In genomic region chr6:8063762-8064637, GRCh38 we compare ENCODE assay signal across 1 cellular context.
A peak's percentile ranks its signal among the peaks of the same experiment; 100 is the strongest.
TF ChIP-seq lines count a peak whose summit lies in the region.

TSS of gene BLOC1S5 (minus strand) at chr6:8064389. CDS start at chr6:8064376, 13 bp downstream.

TF ChIP-seq in HepG2, 621 proteins besides CTCF, POLR2A, EP300 and RAD21 (continued from another document and continues in another):
- TF ChIP-seq KIAA2018 (CRISPR knock-in tag; IDR thresholded peaks at IDR 0.05; ENCODE audit: borderline replicate concordance) = peak; percentile 75
- TF ChIP-seq ZBTB33 (CRISPR knock-in tag; IDR thresholded peaks at IDR 0.05) = no peak
- TF ChIP-seq ZNF788 (CRISPR knock-in tag; IDR thresholded peaks at IDR 0.05; ENCODE audit: borderline replicate concordance) = peak; percentile 79
- TF ChIP-seq, protein P1, sequence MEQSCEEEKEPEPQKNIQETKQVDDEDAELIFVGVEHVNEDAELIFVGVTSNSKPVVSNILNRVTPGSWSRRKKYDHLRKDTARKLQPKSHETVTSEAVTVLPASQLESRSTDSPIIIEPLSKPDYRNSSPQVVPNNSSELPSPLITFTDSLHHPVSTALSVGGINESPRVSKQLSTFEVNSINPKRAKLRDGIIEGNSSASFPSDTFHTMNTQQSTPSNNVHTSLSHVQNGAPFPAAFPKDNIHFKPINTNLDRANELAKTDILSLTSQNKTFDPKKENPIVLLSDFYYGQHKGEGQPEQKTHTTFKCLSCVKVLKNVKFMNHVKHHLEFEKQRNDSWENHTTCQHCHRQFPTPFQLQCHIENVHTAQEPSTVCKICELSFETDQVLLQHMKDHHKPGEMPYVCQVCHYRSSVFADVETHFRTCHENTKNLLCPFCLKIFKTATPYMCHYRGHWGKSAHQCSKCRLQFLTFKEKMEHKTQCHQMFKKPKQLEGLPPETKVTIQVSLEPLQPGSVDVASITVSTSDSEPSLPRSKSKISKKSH (CRISPR knock-in tag; IDR thresholded peaks at IDR 0.05; ENCODE audit: borderline replicate concordance) = peak; percentile 95
- TF ChIP-seq, protein P2, sequence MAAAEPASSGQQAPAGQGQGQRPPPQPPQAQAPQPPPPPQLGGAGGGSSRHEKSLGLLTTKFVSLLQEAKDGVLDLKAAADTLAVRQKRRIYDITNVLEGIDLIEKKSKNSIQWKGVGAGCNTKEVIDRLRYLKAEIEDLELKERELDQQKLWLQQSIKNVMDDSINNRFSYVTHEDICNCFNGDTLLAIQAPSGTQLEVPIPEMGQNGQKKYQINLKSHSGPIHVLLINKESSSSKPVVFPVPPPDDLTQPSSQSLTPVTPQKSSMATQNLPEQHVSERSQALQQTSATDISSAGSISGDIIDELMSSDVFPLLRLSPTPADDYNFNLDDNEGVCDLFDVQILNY (CRISPR knock-in tag; conservative IDR thresholded peaks at IDR 0.05) = peak; percentile 45
- TF ChIP-seq NFRKB (IDR thresholded peaks at IDR 0.05) = no peak; the same call in 1 of the 2 replicates
- TF ChIP-seq ZNF558 (CRISPR knock-in tag; IDR thresholded peaks at IDR 0.05; ENCODE audit: borderline replicate concordance) = peak; percentile 62; the same call in 1 of the 2 replicates
- no peak; the same call in 1 of the 2 replicates for TF ChIP-seq CREBL2 (CRISPR knock-in tag; IDR thresholded peaks at IDR 0.05; ENCODE audit: borderline replicate concordance)
- TF ChIP-seq JUND (CRISPR knock-in tag; IDR thresholded peaks at IDR 0.05) = peak; percentile 61; the same call in 1 of the 2 replicates
- TF ChIP-seq, protein P3, sequence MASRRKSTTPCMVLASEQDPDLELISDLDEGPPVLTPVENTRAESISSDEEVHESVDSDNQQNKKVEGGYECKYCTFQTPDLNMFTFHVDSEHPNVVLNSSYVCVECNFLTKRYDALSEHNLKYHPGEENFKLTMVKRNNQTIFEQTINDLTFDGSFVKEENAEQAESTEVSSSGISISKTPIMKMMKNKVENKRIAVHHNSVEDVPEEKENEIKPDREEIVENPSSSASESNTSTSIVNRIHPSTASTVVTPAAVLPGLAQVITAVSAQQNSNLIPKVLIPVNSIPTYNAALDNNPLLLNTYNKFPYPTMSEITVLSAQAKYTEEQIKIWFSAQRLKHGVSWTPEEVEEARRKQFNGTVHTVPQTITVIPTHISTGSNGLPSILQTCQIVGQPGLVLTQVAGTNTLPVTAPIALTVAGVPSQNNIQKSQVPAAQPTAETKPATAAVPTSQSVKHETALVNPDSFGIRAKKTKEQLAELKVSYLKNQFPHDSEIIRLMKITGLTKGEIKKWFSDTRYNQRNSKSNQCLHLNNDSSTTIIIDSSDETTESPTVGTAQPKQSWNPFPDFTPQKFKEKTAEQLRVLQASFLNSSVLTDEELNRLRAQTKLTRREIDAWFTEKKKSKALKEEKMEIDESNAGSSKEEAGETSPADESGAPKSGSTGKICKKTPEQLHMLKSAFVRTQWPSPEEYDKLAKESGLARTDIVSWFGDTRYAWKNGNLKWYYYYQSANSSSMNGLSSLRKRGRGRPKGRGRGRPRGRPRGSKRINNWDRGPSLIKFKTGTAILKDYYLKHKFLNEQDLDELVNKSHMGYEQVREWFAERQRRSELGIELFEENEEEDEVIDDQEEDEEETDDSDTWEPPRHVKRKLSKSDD (CRISPR knock-in tag; IDR thresholded peaks at IDR 0.05; ENCODE audit: low read depth) = peak; percentile 86
- 0 out of 2 replicates have a peak, but pooled peaks have one; percentile 29 for TF ChIP-seq ZFYVE20 (CRISPR knock-in tag; IDR thresholded peaks at IDR 0.05; ENCODE audit: borderline replicate concordance, low read depth)
- TF ChIP-seq KDM6A (CRISPR knock-in tag; IDR thresholded peaks at IDR 0.05; ENCODE audit: low read depth) = peak; percentile 21; the same call in 1 of the 2 replicates
- no peak for TF ChIP-seq ZNF615 (CRISPR knock-in tag; IDR thresholded peaks at IDR 0.05; ENCODE audit: borderline replicate concordance)
- TF ChIP-seq KLF12 (CRISPR knock-in tag; IDR thresholded peaks at IDR 0.05; ENCODE audit: borderline replicate concordance) = peak; percentile 99
- TF ChIP-seq NCOA5 (CRISPR knock-in tag; IDR thresholded peaks at IDR 0.05) = no peak
- no peak for TF ChIP-seq SOX6 (IDR thresholded peaks at IDR 0.05)
- peak; percentile 84 for TF ChIP-seq SOX6 (CRISPR knock-in tag; IDR thresholded peaks at IDR 0.05)
- no peak for TF ChIP-seq ZIK1 (CRISPR knock-in tag; IDR thresholded peaks at IDR 0.05; ENCODE audit: borderline replicate concordance, low read depth)
- TF ChIP-seq, protein P4, sequence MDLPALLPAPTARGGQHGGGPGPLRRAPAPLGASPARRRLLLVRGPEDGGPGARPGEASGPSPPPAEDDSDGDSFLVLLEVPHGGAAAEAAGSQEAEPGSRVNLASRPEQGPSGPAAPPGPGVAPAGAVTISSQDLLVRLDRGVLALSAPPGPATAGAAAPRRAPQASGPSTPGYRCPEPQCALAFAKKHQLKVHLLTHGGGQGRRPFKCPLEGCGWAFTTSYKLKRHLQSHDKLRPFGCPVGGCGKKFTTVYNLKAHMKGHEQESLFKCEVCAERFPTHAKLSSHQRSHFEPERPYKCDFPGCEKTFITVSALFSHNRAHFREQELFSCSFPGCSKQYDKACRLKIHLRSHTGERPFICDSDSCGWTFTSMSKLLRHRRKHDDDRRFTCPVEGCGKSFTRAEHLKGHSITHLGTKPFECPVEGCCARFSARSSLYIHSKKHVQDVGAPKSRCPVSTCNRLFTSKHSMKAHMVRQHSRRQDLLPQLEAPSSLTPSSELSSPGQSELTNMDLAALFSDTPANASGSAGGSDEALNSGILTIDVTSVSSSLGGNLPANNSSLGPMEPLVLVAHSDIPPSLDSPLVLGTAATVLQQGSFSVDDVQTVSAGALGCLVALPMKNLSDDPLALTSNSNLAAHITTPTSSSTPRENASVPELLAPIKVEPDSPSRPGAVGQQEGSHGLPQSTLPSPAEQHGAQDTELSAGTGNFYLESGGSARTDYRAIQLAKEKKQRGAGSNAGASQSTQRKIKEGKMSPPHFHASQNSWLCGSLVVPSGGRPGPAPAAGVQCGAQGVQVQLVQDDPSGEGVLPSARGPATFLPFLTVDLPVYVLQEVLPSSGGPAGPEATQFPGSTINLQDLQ (CRISPR knock-in tag; IDR thresholded peaks at IDR 0.05) = peak; percentile 87; the same call in 1 of the 2 replicates
- TF ChIP-seq CCDC6 (CRISPR knock-in tag; IDR thresholded peaks at IDR 0.05) = peak; percentile 68; the same call in 1 of the 2 replicates
- peak; percentile 96 for TF ChIP-seq HNRNPLL (IDR thresholded peaks at IDR 0.05; ENCODE audit: low read depth, low read length, poor library complexity, severe bottlenecking)
- peak; percentile 84; the same call in 1 of the 2 replicates for TF ChIP-seq SRY (CRISPR knock-in tag; IDR thresholded peaks at IDR 0.05)
- peak; percentile 94 for TF ChIP-seq PHF20 (CRISPR knock-in tag; IDR thresholded peaks at IDR 0.05)
- TF ChIP-seq ARNT2 (CRISPR knock-in tag; IDR thresholded peaks at IDR 0.05; ENCODE audit: low read depth) = no peak; the same call in 1 of the 2 replicates
- TF ChIP-seq ZNF746 (CRISPR knock-in tag; IDR thresholded peaks at IDR 0.05) = peak; percentile 67
- 0 out of 2 replicates have a peak, but pooled peaks have one; percentile 88 for TF ChIP-seq NFAT5 (CRISPR knock-in tag; IDR thresholded peaks at IDR 0.05)
- TF ChIP-seq MTF2 (CRISPR knock-in tag; IDR thresholded peaks at IDR 0.05; ENCODE audit: borderline replicate concordance) = no peak
- TF ChIP-seq ZKSCAN8 (CRISPR knock-in tag; IDR thresholded peaks at IDR 0.05; ENCODE audit: borderline replicate concordance) = peak; percentile 81; the same call in 1 of the 2 replicates
- no peak for TF ChIP-seq FOXP1 (IDR thresholded peaks at IDR 0.05)
- peak; percentile 27; the same call in 1 of the 2 replicates for TF ChIP-seq FOXP1 (CRISPR knock-in tag; IDR thresholded peaks at IDR 0.05)
- TF ChIP-seq ZNF772 (CRISPR knock-in tag; IDR thresholded peaks at IDR 0.05) = peak; percentile 78
- no peak for TF ChIP-seq PAF1 (CRISPR knock-in tag; IDR thresholded peaks at IDR 0.05)
